In genomic region chr2:75640621-75641121, GRCh38 we compare ENCODE assay signal across 8 cellular contexts. TPM values are rescaled to one million over a fixed set of nuclear protein-coding genes. Genes with fewer than 3 reads are reported as not detected.
DNase-seq lines count a peak whose midpoint lies in the region; ATAC-seq, FAIRE-seq and TF ChIP-seq lines count a peak whose summit lies in the region.

No MANE protein-coding gene starts in this region.

- peak; percentile 98 for ATAC-seq in GM18858 (IDR thresholded peaks at IDR 0.05; ENCODE audit: unreplicated experiment)
- peak; percentile 96 for ATAC-seq in HG03039 (IDR thresholded peaks at IDR 0.05; ENCODE audit: unreplicated experiment)

- DNase-seq in Ammon's horn (ENCODE audit: low spot score) = peak; percentile 86
- peak; percentile 25 for DNase-seq in NCI-H345 treated with DMSO at 0.1 percent for 48 hours (lab: John Stamatoyannopoulos, UW; ENCODE audit: unreplicated experiment)
- peak; percentile 57 to 61 for DNase-seq in activated CD4-positive, alpha-beta T cell treated with anti-CD3 and anti-CD28 coated beads, Interleukin-2, amount 50 U/mL, for 48 hours
- DNase-seq in H1 (ENCODE audit: low read depth in 1 of 2, low spot score in 2 of 2) = peak in 1 of 2 experiments; percentile 72
- DNase-seq in middle frontal gyrus (ENCODE audit: extremely low spot score, low spot score) = peak; percentile 53
- peak; percentile 29 to 36 for DNase-seq in stimulated activated CD8-positive, alpha-beta memory T cell treated with anti-CD3 and anti-CD28 coated beads, Interleukin-7, amount 100 ng/mL, for 4 hours (ENCODE audit: low read depth in 2 of 2)

- H4K20me1 ChIP-seq in H1 (replicated peaks in 1 of 2; ENCODE audit: control insufficient read depth in 1 of 2, insufficient read depth in 2 of 2, low read length in 2 of 2) = no peaks in the 10 kb centered on the region

- FAIRE-seq in H1 (lab: Jason Lieb, UNC) = peak; percentile 70

- no peak overlapping the region for H2BK5ac ChIP-seq in H1 (ENCODE audit: low read depth, low read length)

- H2BK15ac ChIP-seq in H1 (ENCODE audit: low read length) = no peak overlapping the region

- CTCF ChIA-PET in H1 (lab: Charles Lee; ENCODE audit: partially characterized antibody) = interaction anchor here (0.5 to 3.2 kb wide), 22 partner anchors 10 to 399 kb away, joined by 3 to 31 read pairs (median 4); no protein-coding TSS in a partner anchor

- no peak overlapping the region for H2BK20ac ChIP-seq in H1 (ENCODE audit: low read length)

- no peak overlapping the region for H4K5ac ChIP-seq in H1 (ENCODE audit: insufficient read length, low read depth, low read length)

- H3K56ac ChIP-seq in H1 (replicated peaks; ENCODE audit: insufficient read length, low read depth, low read length) = no peak overlapping the region

- no peaks in the 10 kb centered on the region for H3K36me3 ChIP-seq in H1 (ENCODE audit: control insufficient read depth in 2 of 4, insufficient read depth in 4 of 4, low read length in 3 of 4)

- H3K23me2 ChIP-seq in H1 (ENCODE audit: low read depth, low read length) = no peaks in the 10 kb centered on the region

- H2AFZ ChIP-seq in H1 (ENCODE audit: low read length) = 0 out of 2 replicates have a peak overlapping the region, but pooled peaks have one; percentile 82

- H2BK120ac ChIP-seq in H1 (replicated peaks; ENCODE audit: low read depth, low read length) = no peak overlapping the region

- H4K91ac ChIP-seq in H1 (replicated peaks; ENCODE audit: insufficient read length, low read length) = no peak overlapping the region

- peak; percentile 91 to 92 for TF ChIP-seq RAD21 in H1 (IDR thresholded peaks at IDR 0.05 in 1 of 2, conservative IDR thresholded peaks at IDR 0.05 in 1 of 2; ENCODE audit: low read depth in 2 of 2, low read length in 2 of 2)

- POLR2A ChIA-PET in H1 (lab: Charles Lee; ENCODE audit: partially characterized antibody) = interaction anchor here (0.9 to 1.6 kb wide), 3 partner anchors 8 to 36 kb away, joined by 3 to 4 read pairs (median 4); no protein-coding TSS in a partner anchor

- H3K79me2 ChIP-seq in H1 (ENCODE audit: control insufficient read depth in 1 of 2, insufficient read depth in 2 of 2, low read length in 2 of 2) = no peaks in the 10 kb centered on the region

- no peak overlapping the region for H2AK5ac ChIP-seq in H1 (ENCODE audit: low read depth, low read length)

- H3K27me3 ChIP-seq in H1 (replicated peaks in 1 of 4; ENCODE audit: control insufficient read depth in 3 of 4, extremely low read depth in 1 of 4, insufficient read depth in 3 of 4, low read length in 3 of 4) = peaks cover 0 to 2% (median 0%) of the 10 kb centered on the region in 4 experiments; a peak in 1 of 7 replicates

- TF ChIP-seq EP300 in H1 (IDR thresholded peaks at IDR 0.05; ENCODE audit: borderline replicate concordance in 1 of 2, low read depth in 2 of 2, low read length in 2 of 2) = no peak

- no peak overlapping the region for H3K9ac ChIP-seq in H1 (replicated peaks in 1 of 4; ENCODE audit: extremely low read depth in 1 of 4, low read depth in 3 of 4, low read length in 3 of 4)

- no peak overlapping the region for H3K4ac ChIP-seq in H1 (replicated peaks; ENCODE audit: insufficient read length, low read depth, low read length)

- peak; percentile 90 to 98 (median 97) for TF ChIP-seq CTCF in H1 (IDR thresholded peaks at IDR 0.05; ENCODE audit: control extremely low read depth in 1 of 3, insufficient read depth in 1 of 3, low read depth in 1 of 3, low read length in 3 of 3)

- TF ChIP-seq POLR2A in H1 (IDR thresholded peaks at IDR 0.05; ENCODE audit: control extremely low read depth in 1 of 2, low read depth in 2 of 2, low read length in 2 of 2) = no peak

- H2BK12ac ChIP-seq in H1 (ENCODE audit: low read depth, low read length) = no peak overlapping the region

- no peak overlapping the region for H3K4me3 ChIP-seq in H1 (ENCODE audit: extremely low read depth in 1 of 4, insufficient read depth in 2 of 4, low read depth in 3 of 4, low read length in 4 of 4)

- H3K27ac ChIP-seq in H1 (ENCODE audit: low read depth, low read length) = no peak overlapping the region

- no peak overlapping the region for H3K23ac ChIP-seq in H1 (ENCODE audit: insufficient read length)

- H3K4me2 ChIP-seq in H1 (ENCODE audit: insufficient read depth in 1 of 2, low read depth in 2 of 2, low read length in 2 of 2) = no peak overlapping the region

- H3K79me1 ChIP-seq in H1 (ENCODE audit: low read depth, low read length) = no peaks in the 10 kb centered on the region

- no peaks in the 10 kb centered on the region for H3K4me1 ChIP-seq in H1 (replicated peaks in 1 of 4; ENCODE audit: control insufficient read depth in 3 of 4, insufficient read depth in 4 of 4, low read length in 3 of 4)

- H3K9me3 ChIP-seq in H1 (ENCODE audit: insufficient read depth in 2 of 2, low read depth in 1 of 2, low read length in 1 of 2) = 0 out of 4 replicates have a peak, but pooled peaks cover 0 to 2% of the 10 kb centered on the region in 2 experiments

- H3K14ac ChIP-seq in H1 (ENCODE audit: insufficient read length) = no peak overlapping the region

- H3K18ac ChIP-seq in H1 (ENCODE audit: extremely low read depth, low read length) = no peak overlapping the region

- 4% methylated on average over 3 of the region's 3 CpGs; no CpG with 5 or more reads in 1 of the 2 experiments for WGBS in H1 (ENCODE audit: extremely low coverage in 1 of 2, insufficient coverage in 1 of 2, insufficient read length in 1 of 2, insufficient replicate concordance in 2 of 2, low coverage in 1 of 2, low lambda C conversion rate in 2 of 2, missing lambda C conversion rate in 1 of 2), 2 experiments

- H4K8ac ChIP-seq in H1 (ENCODE audit: extremely low read depth, insufficient read depth, low read length) = no peak overlapping the region

TF ChIP-seq in H1, 55 proteins besides CTCF, POLR2A, EP300 and RAD21:
- TF ChIP-seq, protein P1, sequence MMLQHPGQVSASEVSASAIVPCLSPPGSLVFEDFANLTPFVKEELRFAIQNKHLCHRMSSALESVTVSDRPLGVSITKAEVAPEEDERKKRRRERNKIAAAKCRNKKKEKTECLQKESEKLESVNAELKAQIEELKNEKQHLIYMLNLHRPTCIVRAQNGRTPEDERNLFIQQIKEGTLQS (IDR thresholded peaks at IDR 0.05; ENCODE audit: insufficient read depth, low read depth, low read length) = no peak
- TF ChIP-seq BRCA1 (IDR thresholded peaks at IDR 0.05; ENCODE audit: low read depth, low read length) (no peak), CREB1 (IDR thresholded peaks at IDR 0.05) (peak; percentile 41; the same call in 1 of the 2 replicates), TAF7 (optimal IDR thresholded peaks at IDR 0.05; ENCODE audit: borderline replicate concordance, low read depth, low read length) (no peak)
TF ChIP-seq in H1: peak in this region for 1.

RNA-seq across cellular contexts. Expression of gene MRPL19, which starts 5.9 kb away (rescaled TPM):
- 71.5 and 75.2 TPM in 2 replicates for total RNA-seq in H1 (2021; fragmentation: NEBNext Ultra II Directional; extraction: Animal tissue kit (Norgen Biotek cat#: 25700))
- polyA plus RNA-seq in H1 (2011; rRNA removed) = 10.2 and 18.1 TPM in 2 replicates
- 26.7 TPM for polyA plus RNA-seq in H1 (2011; cell fraction: cytosol; rRNA removed)
- polyA plus RNA-seq in H1 (2011; cell fraction: nucleus; rRNA removed) = 11.4 TPM
- 26.7 to 57.4 TPM (median 33.7 TPM) in 4 replicates for polyA plus RNA-seq in H1 (2012, experiment 1 of 2)
- polyA plus RNA-seq in H1 (2012, experiment 2 of 2) = 16.7 TPM
- 32.6 TPM for polyA plus RNA-seq in H1 (2013, experiment 1 of 2)
- polyA plus RNA-seq in H1 (2013, experiment 2 of 2) = 32.4 TPM
- 20.7 and 22.7 TPM in 2 replicates for polyA minus RNA-seq in H1 (2011; rRNA and poly(A)+ RNA removed)
- 22.7 TPM for polyA minus RNA-seq in H1 (2011; cell fraction: cytosol; rRNA and poly(A)+ RNA removed)
- polyA minus RNA-seq in H1 (2011; cell fraction: nucleus; rRNA and poly(A)+ RNA removed) = 85.0 TPM
